Comparison of ENCODE assay signal across 10 cellular contexts in genomic region chr10:43689007-43689491, GRCh38. TPM values are rescaled to one million over a fixed set of nuclear protein-coding genes. Genes with fewer than 3 reads are reported as not detected.
DNase-seq lines count a peak whose midpoint lies in the region; ATAC-seq, FAIRE-seq and TF ChIP-seq lines count a peak whose summit lies in the region.
"Had no signal": no experiment of that assay in that cellular context is flagged by ENCODE, and none has a peak within 500 bp of the region (broad histone marks: within the 10 kb centered on the region; RNA-seq: fewer than 3 reads in every experiment).

No MANE protein-coding gene starts in this region.

- H3K27me3 ChIP-seq in SK-N-SH (ENCODE audit: insufficient read depth) (no peaks in the 10 kb centered on the region), left lung (peaks cover 0 to 16% of the 10 kb centered on the region in 2 donors)

- no peaks in the 10 kb centered on the region for H4K20me1 ChIP-seq in SK-N-SH (ENCODE audit: insufficient read depth)

- TF ChIP-seq EP300 in SK-N-SH (IDR thresholded peaks at IDR 0.05; ENCODE audit: borderline replicate concordance in 1 of 2, low read depth in 1 of 2, low read length in 1 of 2), result no peak

- intact Hi-C loops in left lung (cut with DNase I), result loop anchor here in 1 of 2 donors (5.0 kb wide), 1 partner anchor 693 kb away; no protein-coding TSS in a partner anchor

- ATAC-seq in SK-N-SH treated with all-trans-retinoic acid at 6 μM for 48 hours (no peak), left lung (no peak), HG02885 (IDR thresholded peaks at IDR 0.05; ENCODE audit: poor library complexity, unreplicated experiment) (no peak)
- ATAC-seq in activated naive CD8-positive, alpha-beta T cell treated with anti-CD3 and anti-CD28 coated beads, Interleukin-2, amount 50 U/mL, for 24 hours, result no peak
- ATAC-seq in stimulated activated effector memory CD8-positive, alpha-beta T cell treated with anti-CD3 and anti-CD28 coated beads, Interleukin-12 subunit alpha, Interleukin-12 subunit beta, amount 100 ng/mL, for 72 hours, result no peak

- H3K9ac ChIP-seq in SK-N-SH, result no peak overlapping the region

- 86% methylated on average over 19 of the region's 25 CpGs for WGBS in SK-N-SH (ENCODE audit: low lambda C conversion rate)

- H3K36me3 ChIP-seq in SK-N-SH (replicated peaks in 1 of 2; ENCODE audit: control insufficient read depth in 1 of 2, insufficient read depth in 2 of 2, low read length in 1 of 2), result no peaks in the 10 kb centered on the region
- H3K36me3 ChIP-seq in left lung, result no peaks in the 10 kb centered on the region

- H3K27me3 Mint-ChIP-seq in activated naive CD8-positive, alpha-beta T cell treated with anti-CD3 and anti-CD28 coated beads, Interleukin-2, amount 50 U/mL, for 24 hours, result peaks cover 34% of the 10 kb centered on the region

- peak overlapping the region; percentile 77 for H3K4me3 Mint-ChIP-seq in activated naive CD8-positive, alpha-beta T cell treated with anti-CD3 and anti-CD28 coated beads, Interleukin-2, amount 50 U/mL, for 24 hours
- peak overlapping the region; percentile 82 for H3K4me3 Mint-ChIP-seq in stimulated activated effector memory CD8-positive, alpha-beta T cell treated with anti-CD3 and anti-CD28 coated beads, Interleukin-12 subunit alpha, Interleukin-12 subunit beta, amount 100 ng/mL, for 72 hours

- H3K4me1 ChIP-seq in SK-N-SH (ENCODE audit: control insufficient read depth in 1 of 2, insufficient read depth in 2 of 2, low read depth in 1 of 2, low read length in 1 of 2) (peaks cover 0 to 10% of the 10 kb centered on the region in 2 experiments; a peak in 1 of 4 replicates), left lung (peaks cover 0 to 21% of the 10 kb centered on the region in 2 donors)

- no peak overlapping the region for H3K27ac Mint-ChIP-seq in activated naive CD8-positive, alpha-beta T cell treated with anti-CD3 and anti-CD28 coated beads, Interleukin-2, amount 50 U/mL, for 24 hours
- no peak overlapping the region for H3K27ac Mint-ChIP-seq in stimulated activated effector memory CD8-positive, alpha-beta T cell treated with anti-CD3 and anti-CD28 coated beads, Interleukin-12 subunit alpha, Interleukin-12 subunit beta, amount 100 ng/mL, for 72 hours

- TF ChIP-seq RAD21 in SK-N-SH (IDR thresholded peaks at IDR 0.05; ENCODE audit: low read length), result no peak

- H3F3A ChIP-seq in SK-N-SH (replicated peaks; ENCODE audit: insufficient read depth), result peaks cover 11% of the 10 kb centered on the region

- CTCF ChIA-PET in SK-N-SH (lab: Yijun Ruan, JAX), result interaction anchor here (0.6 to 7.4 kb wide), 57 partner anchors 7 to 1176 kb away, joined by 3 to 117 read pairs (median 6); no protein-coding TSS in a partner anchor

- no peaks in the 10 kb centered on the region for H3K36me3 Mint-ChIP-seq in activated naive CD8-positive, alpha-beta T cell treated with anti-CD3 and anti-CD28 coated beads, Interleukin-2, amount 50 U/mL, for 24 hours (ENCODE audit: low read depth)
- H3K36me3 Mint-ChIP-seq in stimulated activated effector memory CD8-positive, alpha-beta T cell treated with anti-CD3 and anti-CD28 coated beads, Interleukin-12 subunit alpha, Interleukin-12 subunit beta, amount 100 ng/mL, for 72 hours, result no peaks in the 10 kb centered on the region

- no peaks in the 10 kb centered on the region for H3K9me3 ChIP-seq in SK-N-SH
- H3K9me3 ChIP-seq in left lung, result no peaks in the 10 kb centered on the region

- no peak for FAIRE-seq in D721Med (lab: Jason Lieb, UNC)

- H3K4me1 Mint-ChIP-seq in activated naive CD8-positive, alpha-beta T cell treated with anti-CD3 and anti-CD28 coated beads, Interleukin-2, amount 50 U/mL, for 24 hours, result peaks cover 9% of the 10 kb centered on the region
- peaks cover 15% of the 10 kb centered on the region for H3K4me1 Mint-ChIP-seq in stimulated activated effector memory CD8-positive, alpha-beta T cell treated with anti-CD3 and anti-CD28 coated beads, Interleukin-12 subunit alpha, Interleukin-12 subunit beta, amount 100 ng/mL, for 72 hours

- no peak for TF ChIP-seq CTCF in SK-N-SH (IDR thresholded peaks at IDR 0.05)
- no peak for TF ChIP-seq CTCF in left lung (IDR thresholded peaks at IDR 0.05)
- no peak for TF ChIP-seq CTCF in D721Med (IDR thresholded peaks at IDR 0.05; ENCODE audit: insufficient read depth, missing control alignments)

- peak overlapping the region; percentile 98; the same call in 1 of the 2 replicates for H3K4me2 ChIP-seq in SK-N-SH

- no peak overlapping the region for H2AFZ ChIP-seq in SK-N-SH (ENCODE audit: low read depth)

- DNase-seq in SK-N-SH, result no peak
- DNase-seq in activated naive CD8-positive, alpha-beta T cell treated with anti-CD3 and anti-CD28 coated beads, Interleukin-2, amount 50 U/mL, for 24 hours, result no peak
- peak in 1 of 2 donors; percentile 78 for DNase-seq in left lung
- DNase-seq in stimulated activated effector memory CD8-positive, alpha-beta T cell treated with anti-CD3 and anti-CD28 coated beads, Interleukin-12 subunit alpha, Interleukin-12 subunit beta, amount 100 ng/mL, for 72 hours (ENCODE audit: low spot score in 2 of 2), result no peak
- DNase-seq in AG20443 (ENCODE audit: low spot score), result no peak
- DNase-seq in D721Med (ENCODE audit: insufficient read length, low spot score), result no peak
- DNase-seq: NCI-H1417 treated with DMSO at 0.1 percent for 48 hours had no signal

- H3K9me2 ChIP-seq in SK-N-SH, result no peaks in the 10 kb centered on the region

- no peak overlapping the region for H3K27ac ChIP-seq in SK-N-SH (ENCODE audit: low read depth in 2 of 2, low read length in 1 of 2)
- no peak overlapping the region for H3K27ac ChIP-seq in left lung
- H3K27ac ChIP-seq: 22Rv1 had no signal

- POLR2A ChIA-PET in SK-N-SH (lab: Yijun Ruan, JAX), result interaction anchor here (1.6 kb wide), 1 partner anchor 698 kb away, joined by 7 read pairs; no protein-coding TSS in a partner anchor

- H3K4me3 ChIP-seq in SK-N-SH (ENCODE audit: low read depth in 2 of 2, low read length in 1 of 2), result no peak overlapping the region
- H3K4me3 ChIP-seq in left lung, result peak overlapping the region; percentile 45 to 48

- H3K9me3 Mint-ChIP-seq in activated naive CD8-positive, alpha-beta T cell treated with anti-CD3 and anti-CD28 coated beads, Interleukin-2, amount 50 U/mL, for 24 hours, result no peaks in the 10 kb centered on the region
- no peaks in the 10 kb centered on the region for H3K9me3 Mint-ChIP-seq in stimulated activated effector memory CD8-positive, alpha-beta T cell treated with anti-CD3 and anti-CD28 coated beads, Interleukin-12 subunit alpha, Interleukin-12 subunit beta, amount 100 ng/mL, for 72 hours

- H3K79me2 ChIP-seq in SK-N-SH (ENCODE audit: insufficient read depth), result no peaks in the 10 kb centered on the region

TF ChIP-seq in SK-N-SH, 30 proteins besides CTCF, POLR2A, EP300 and RAD21 (continues in another document):
- no peak for TF ChIP-seq ELF1 (IDR thresholded peaks at IDR 0.05)
- TF ChIP-seq TCF12 (IDR thresholded peaks at IDR 0.05), result no peak
- no peak for TF ChIP-seq SMC3 (IDR thresholded peaks at IDR 0.05; ENCODE audit: low read depth, low read length)
- TF ChIP-seq NFIC (IDR thresholded peaks at IDR 0.05; ENCODE audit: borderline replicate concordance), result no peak
- no peak for TF ChIP-seq RFX5 (IDR thresholded peaks at IDR 0.05; ENCODE audit: low read length)
- no peak for TF ChIP-seq SIN3A (IDR thresholded peaks at IDR 0.05; ENCODE audit: borderline replicate concordance, low read depth, low read length)
- TF ChIP-seq RXRA (IDR thresholded peaks at IDR 0.05; ENCODE audit: borderline replicate concordance, low read depth), result no peak
- no peak for TF ChIP-seq JUND (IDR thresholded peaks at IDR 0.05)
- no peak for TF ChIP-seq FOXJ3 (CRISPR knock-in tag; IDR thresholded peaks at IDR 0.05)
- no peak for TF ChIP-seq GATA2 (CRISPR knock-in tag; IDR thresholded peaks at IDR 0.05)
- TF ChIP-seq, protein P1, sequence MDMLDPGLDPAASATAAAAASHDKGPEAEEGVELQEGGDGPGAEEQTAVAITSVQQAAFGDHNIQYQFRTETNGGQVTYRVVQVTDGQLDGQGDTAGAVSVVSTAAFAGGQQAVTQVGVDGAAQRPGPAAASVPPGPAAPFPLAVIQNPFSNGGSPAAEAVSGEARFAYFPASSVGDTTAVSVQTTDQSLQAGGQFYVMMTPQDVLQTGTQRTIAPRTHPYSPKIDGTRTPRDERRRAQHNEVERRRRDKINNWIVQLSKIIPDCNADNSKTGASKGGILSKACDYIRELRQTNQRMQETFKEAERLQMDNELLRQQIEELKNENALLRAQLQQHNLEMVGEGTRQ (IDR thresholded peaks at IDR 0.05; ENCODE audit: borderline replicate concordance, low read depth, low read length), result no peak
- TF ChIP-seq GABPA (IDR thresholded peaks at IDR 0.05; ENCODE audit: low read depth), result no peak
- no peak for TF ChIP-seq FOSL2 (IDR thresholded peaks at IDR 0.05; ENCODE audit: borderline replicate concordance, low read depth)

TF ChIP-seq in SK-N-SH treated with all-trans-retinoic acid at 6 μM for 48 hours, 23 proteins besides CTCF, POLR2A, EP300 and RAD21:
- TF ChIP-seq CREB5 (CRISPR knock-in tag; IDR thresholded peaks at IDR 0.05; ENCODE audit: low read depth) (no peak), PPARA (CRISPR knock-in tag; IDR thresholded peaks at IDR 0.05; ENCODE audit: borderline replicate concordance) (no peak), TOX (CRISPR knock-in tag; IDR thresholded peaks at IDR 0.05; ENCODE audit: borderline replicate concordance) (no peak), BACH2 (CRISPR knock-in tag; IDR thresholded peaks at IDR 0.05; ENCODE audit: borderline replicate concordance) (no peak), GLIS3 (CRISPR knock-in tag; IDR thresholded peaks at IDR 0.05) (no peak), ZC3H10 (CRISPR knock-in tag; IDR thresholded peaks at IDR 0.05) (no peak), CSDC2 (CRISPR knock-in tag; IDR thresholded peaks at IDR 0.05) (no peak), TCF4 (CRISPR knock-in tag; IDR thresholded peaks at IDR 0.05; ENCODE audit: borderline replicate concordance) (no peak)
TF ChIP-seq in SK-N-SH treated with all-trans-retinoic acid at 6 μM for 48 hours: peak in this region for 0.

RNA-seq across cellular contexts. Expression of gene ZNF32, which starts 40.4 kb away (rescaled TPM):
- 27.2 and 39.0 TPM in 2 replicates for polyA plus RNA-seq in SK-N-SH (2012; rRNA removed)
- 35.7 and 36.3 TPM in 2 replicates for polyA plus RNA-seq in SK-N-SH (2012; cell fraction: cytosol; rRNA removed)
- polyA plus RNA-seq in SK-N-SH (2012; cell fraction: nucleus; rRNA removed), result 27.4 and 38.9 TPM in 2 replicates
- total RNA-seq in left lung, result 10 to 100 TPM; 29.1 to 32.9 TPM

Comparison
In these comparisons a context has a peak if more than half of its experiments do, and no peak if none do; other contexts are left out.
1. H3K4me3 ChIP-seq: peak in left lung (2 of 2); none in SK-N-SH (0 of 2).